ENCODE assay signal across 9 cellular contexts in genomic region chr6:37516920-37517405, GRCh38. TPM values are rescaled to one million over a fixed set of nuclear protein-coding genes. Genes with fewer than 3 reads are reported as not detected.
DNase-seq lines count a peak whose midpoint lies in the region; ATAC-seq and TF ChIP-seq lines count a peak whose summit lies in the region.
"Had no signal": no experiment of that assay in that cellular context is flagged by ENCODE, and none has a peak within 500 bp of the region (broad histone marks: within the 10 kb centered on the region; RNA-seq: fewer than 3 reads in every experiment).

No MANE protein-coding gene starts in this region.

- H3K4me3 ChIP-seq in CD4-positive, CD25-positive, alpha-beta regulatory T cell (ENCODE audit: low read depth, low read length): peak overlapping the region; percentile 85
- peak overlapping the region in 1 of 3 donors; percentile 1 for H3K4me3 ChIP-seq in liver (ENCODE audit: low read depth in 1 of 3, low read length in 3 of 3)

- CTCF ChIA-PET in activated CD4-positive, alpha-beta memory T cell treated with anti-CD3 and anti-CD28 coated beads for 36 hours (lab: Charles Lee): interaction anchor here (0.6 to 4.2 kb wide), 15 partner anchors 9 to 188 kb away, joined by 3 to 53 read pairs (median 5); partner anchors contain the start of gene CCDC167

- peak overlapping the region; percentile 99 to 100 (median 99) for H3K27ac Mint-ChIP-seq in CD4-positive, CD25-positive, alpha-beta regulatory T cell
- peak overlapping the region; percentile 95 for H3K27ac Mint-ChIP-seq in activated CD4-positive, alpha-beta memory T cell treated with anti-CD3 and anti-CD28 coated beads for 36 hours

- H3K4me1 Mint-ChIP-seq in CD4-positive, CD25-positive, alpha-beta regulatory T cell: peaks cover 11 to 91% (median 49%) of the 10 kb centered on the region in 4 donors
- H3K4me1 Mint-ChIP-seq in activated CD4-positive, alpha-beta memory T cell treated with anti-CD3 and anti-CD28 coated beads for 36 hours (ENCODE audit: low read depth): peaks cover 84% of the 10 kb centered on the region

- TF ChIP-seq CTCF in liver (IDR thresholded peaks at IDR 0.05; ENCODE audit: low read depth, low read length, missing input control): no peak

- ATAC-seq in CD4-positive, CD25-positive, alpha-beta regulatory T cell (ENCODE audit: low read depth in 2 of 2): peak in 1 of 2 donors; percentile 1
- peak; percentile 12 for ATAC-seq in HG03103 (IDR thresholded peaks at IDR 0.05; ENCODE audit: low read depth, unreplicated experiment)

- intact Hi-C loops in activated CD4-positive, alpha-beta memory T cell treated with anti-CD3 and anti-CD28 coated beads for 36 hours (cut with micrococcal nuclease): loop anchor here (1.0 to 5.0 kb wide), 8 partner anchors 9 to 275 kb away; partner anchors contain the start of genes CCDC167, TBC1D22B and TMEM217

- H3K36me3 ChIP-seq in CD4-positive, CD25-positive, alpha-beta regulatory T cell (ENCODE audit: control insufficient read depth, insufficient read depth, low read length): no peaks in the 10 kb centered on the region
- no peaks in the 10 kb centered on the region for H3K36me3 ChIP-seq in liver (ENCODE audit: control insufficient read depth in 4 of 4, insufficient read depth in 3 of 4, low read depth in 1 of 4, low read length in 3 of 4)

- H3K4me3 Mint-ChIP-seq in CD4-positive, CD25-positive, alpha-beta regulatory T cell: peak overlapping the region; percentile 93 to 95 (median 94)
- H3K4me3 Mint-ChIP-seq in activated CD4-positive, alpha-beta memory T cell treated with anti-CD3 and anti-CD28 coated beads for 36 hours: peak overlapping the region; percentile 78

- H3K9me3 ChIP-seq in CD4-positive, CD25-positive, alpha-beta regulatory T cell (ENCODE audit: control insufficient read depth in 2 of 2, low read length in 2 of 2): no peaks in the 10 kb centered on the region
- H3K9me3 ChIP-seq in liver (ENCODE audit: control insufficient read depth in 4 of 4, low read length in 3 of 4): no peaks in the 10 kb centered on the region

- H3K27ac ChIP-seq in CD4-positive, CD25-positive, alpha-beta regulatory T cell (ENCODE audit: insufficient read depth, low read length, poor library complexity, severe bottlenecking): peak overlapping the region; percentile 99
- H3K27ac ChIP-seq in liver (ENCODE audit: low read depth in 1 of 2, low read length in 2 of 2): peak overlapping the region; percentile 49 to 73

- H3K9me3 Mint-ChIP-seq in CD4-positive, CD25-positive, alpha-beta regulatory T cell: no peaks in the 10 kb centered on the region
- H3K9me3 Mint-ChIP-seq in activated CD4-positive, alpha-beta memory T cell treated with anti-CD3 and anti-CD28 coated beads for 36 hours: no peaks in the 10 kb centered on the region

- no peaks in the 10 kb centered on the region for H3K27me3 ChIP-seq in CD4-positive, CD25-positive, alpha-beta regulatory T cell (ENCODE audit: control insufficient read depth, insufficient read depth, low read length)
- no peaks in the 10 kb centered on the region for H3K27me3 ChIP-seq in liver (ENCODE audit: control insufficient read depth in 4 of 4, insufficient read depth in 4 of 4, low read length in 3 of 4)

- no peak overlapping the region for H3K9ac ChIP-seq in liver (ENCODE audit: low read depth in 1 of 2, low read length in 2 of 2)

- DNase-seq in CD4-positive, CD25-positive, alpha-beta regulatory T cell: no peak
- DNase-seq in activated CD4-positive, alpha-beta memory T cell treated with anti-CD3 and anti-CD28 coated beads for 36 hours: no peak
- no peak for DNase-seq in HuH-7 (ENCODE audit: low spot score)
- no peak for DNase-seq in HCEC 1CT
- no peak for DNase-seq in NCI-H1436 (lab: John Stamatoyannopoulos, UW)
- no peak for DNase-seq in T-helper 9 cell
- DNase-seq: PC-3 had no signal

- POLR2A ChIA-PET in activated CD4-positive, alpha-beta memory T cell treated with anti-CD3 and anti-CD28 coated beads for 36 hours (lab: Charles Lee): interaction anchor here (0.6 to 4.6 kb wide), 11 partner anchors 13 to 259 kb away, joined by 3 to 93 read pairs (median 4); partner anchors contain the start of genes CCDC167, CMTR1, TBC1D22B and TMEM217

- 27% methylated on average over 16 of the region's 16 CpGs for WGBS in liver

- peak in 1 of 2 donors; percentile 21 for TF ChIP-seq RAD21 in liver (IDR thresholded peaks at IDR 0.05)

- no peaks in the 10 kb centered on the region for H3K36me3 Mint-ChIP-seq in CD4-positive, CD25-positive, alpha-beta regulatory T cell
- H3K36me3 Mint-ChIP-seq in activated CD4-positive, alpha-beta memory T cell treated with anti-CD3 and anti-CD28 coated beads for 36 hours: no peaks in the 10 kb centered on the region

- peaks cover 6% of the 10 kb centered on the region for H3K27me3 Mint-ChIP-seq in CD4-positive, CD25-positive, alpha-beta regulatory T cell
- H3K27me3 Mint-ChIP-seq in activated CD4-positive, alpha-beta memory T cell treated with anti-CD3 and anti-CD28 coated beads for 36 hours: no peaks in the 10 kb centered on the region

- H3K4me1 ChIP-seq in CD4-positive, CD25-positive, alpha-beta regulatory T cell (ENCODE audit: control insufficient read depth, insufficient read depth, low read length, poor library complexity, severe bottlenecking): peaks cover 88% of the 10 kb centered on the region
- peaks cover 7 to 32% (median 23%) of the 10 kb centered on the region in 4 donors for H3K4me1 ChIP-seq in liver (ENCODE audit: control insufficient read depth in 4 of 4, insufficient read depth in 4 of 4, low read length in 3 of 4)

TF ChIP-seq in liver, 16 proteins besides CTCF, POLR2A, EP300 and RAD21:
- TF ChIP-seq NR2F2 (IDR thresholded peaks at IDR 0.05) (no peak), FOXA2 (IDR thresholded peaks at IDR 0.05) (peak; percentile 35), FOXA1 (IDR thresholded peaks at IDR 0.05) (no peak), RXRA (IDR thresholded peaks at IDR 0.05) (peak; percentile 47 to 63), HNF4G (IDR thresholded peaks at IDR 0.05) (peak; percentile 40), GABPA (IDR thresholded peaks at IDR 0.05 in 1 of 2, conservative IDR thresholded peaks at IDR 0.05 in 1 of 2) (no peak), TAF1 (conservative IDR thresholded peaks at IDR 0.05) (no peak), SP1 (IDR thresholded peaks at IDR 0.05) (peak; percentile 67), HNF4A (conservative IDR thresholded peaks at IDR 0.05) (peak in 1 of 2 donors; percentile 78), YY1 (IDR thresholded peaks at IDR 0.05) (peak; percentile 40), EGR1 (IDR thresholded peaks at IDR 0.05; ENCODE audit: low read depth in 2 of 2) (no peak), JUND (IDR thresholded peaks at IDR 0.05) (peak in 1 of 2 donors; percentile 33)
- TF ChIP-seq, protein P1, sequence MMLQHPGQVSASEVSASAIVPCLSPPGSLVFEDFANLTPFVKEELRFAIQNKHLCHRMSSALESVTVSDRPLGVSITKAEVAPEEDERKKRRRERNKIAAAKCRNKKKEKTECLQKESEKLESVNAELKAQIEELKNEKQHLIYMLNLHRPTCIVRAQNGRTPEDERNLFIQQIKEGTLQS (IDR thresholded peaks at IDR 0.05): no peak
- TF ChIP-seq, protein P2, sequence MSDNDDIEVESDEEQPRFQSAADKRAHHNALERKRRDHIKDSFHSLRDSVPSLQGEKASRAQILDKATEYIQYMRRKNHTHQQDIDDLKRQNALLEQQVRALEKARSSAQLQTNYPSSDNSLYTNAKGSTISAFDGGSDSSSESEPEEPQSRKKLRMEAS (IDR thresholded peaks at IDR 0.05): no peak
- TF ChIP-seq, protein P3, sequence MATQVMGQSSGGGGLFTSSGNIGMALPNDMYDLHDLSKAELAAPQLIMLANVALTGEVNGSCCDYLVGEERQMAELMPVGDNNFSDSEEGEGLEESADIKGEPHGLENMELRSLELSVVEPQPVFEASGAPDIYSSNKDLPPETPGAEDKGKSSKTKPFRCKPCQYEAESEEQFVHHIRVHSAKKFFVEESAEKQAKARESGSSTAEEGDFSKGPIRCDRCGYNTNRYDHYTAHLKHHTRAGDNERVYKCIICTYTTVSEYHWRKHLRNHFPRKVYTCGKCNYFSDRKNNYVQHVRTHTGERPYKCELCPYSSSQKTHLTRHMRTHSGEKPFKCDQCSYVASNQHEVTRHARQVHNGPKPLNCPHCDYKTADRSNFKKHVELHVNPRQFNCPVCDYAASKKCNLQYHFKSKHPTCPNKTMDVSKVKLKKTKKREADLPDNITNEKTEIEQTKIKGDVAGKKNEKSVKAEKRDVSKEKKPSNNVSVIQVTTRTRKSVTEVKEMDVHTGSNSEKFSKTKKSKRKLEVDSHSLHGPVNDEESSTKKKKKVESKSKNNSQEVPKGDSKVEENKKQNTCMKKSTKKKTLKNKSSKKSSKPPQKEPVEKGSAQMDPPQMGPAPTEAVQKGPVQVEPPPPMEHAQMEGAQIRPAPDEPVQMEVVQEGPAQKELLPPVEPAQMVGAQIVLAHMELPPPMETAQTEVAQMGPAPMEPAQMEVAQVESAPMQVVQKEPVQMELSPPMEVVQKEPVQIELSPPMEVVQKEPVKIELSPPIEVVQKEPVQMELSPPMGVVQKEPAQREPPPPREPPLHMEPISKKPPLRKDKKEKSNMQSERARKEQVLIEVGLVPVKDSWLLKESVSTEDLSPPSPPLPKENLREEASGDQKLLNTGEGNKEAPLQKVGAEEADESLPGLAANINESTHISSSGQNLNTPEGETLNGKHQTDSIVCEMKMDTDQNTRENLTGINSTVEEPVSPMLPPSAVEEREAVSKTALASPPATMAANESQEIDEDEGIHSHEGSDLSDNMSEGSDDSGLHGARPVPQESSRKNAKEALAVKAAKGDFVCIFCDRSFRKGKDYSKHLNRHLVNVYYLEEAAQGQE (IDR thresholded peaks at IDR 0.05): no peak
- TF ChIP-seq, protein P4, sequence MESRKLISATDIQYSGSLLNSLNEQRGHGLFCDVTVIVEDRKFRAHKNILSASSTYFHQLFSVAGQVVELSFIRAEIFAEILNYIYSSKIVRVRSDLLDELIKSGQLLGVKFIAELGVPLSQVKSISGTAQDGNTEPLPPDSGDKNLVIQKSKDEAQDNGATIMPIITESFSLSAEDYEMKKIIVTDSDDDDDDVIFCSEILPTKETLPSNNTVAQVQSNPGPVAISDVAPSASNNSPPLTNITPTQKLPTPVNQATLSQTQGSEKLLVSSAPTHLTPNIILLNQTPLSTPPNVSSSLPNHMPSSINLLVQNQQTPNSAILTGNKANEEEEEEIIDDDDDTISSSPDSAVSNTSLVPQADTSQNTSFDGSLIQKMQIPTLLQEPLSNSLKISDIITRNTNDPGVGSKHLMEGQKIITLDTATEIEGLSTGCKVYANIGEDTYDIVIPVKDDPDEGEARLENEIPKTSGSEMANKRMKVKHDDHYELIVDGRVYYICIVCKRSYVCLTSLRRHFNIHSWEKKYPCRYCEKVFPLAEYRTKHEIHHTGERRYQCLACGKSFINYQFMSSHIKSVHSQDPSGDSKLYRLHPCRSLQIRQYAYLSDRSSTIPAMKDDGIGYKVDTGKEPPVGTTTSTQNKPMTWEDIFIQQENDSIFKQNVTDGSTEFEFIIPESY (IDR thresholded peaks at IDR 0.05): no peak
TF ChIP-seq in liver: peak in this region for 7.

RNA-seq across cellular contexts. Expression of gene CCDC167, which starts 17.3 kb away (rescaled TPM):
- total RNA-seq in CD4-positive, CD25-positive, alpha-beta regulatory T cell: 43.6 TPM
- 100 to 1,000 TPM; 172 to 274 (median 229) TPM for polyA plus RNA-seq in CD4-positive, CD25-positive, alpha-beta regulatory T cell
- total RNA-seq in activated CD4-positive, alpha-beta memory T cell treated with anti-CD3 and anti-CD28 coated beads for 36 hours: 10 to 100 TPM; 60.4 to 65.2 TPM
- total RNA-seq in liver: 10 to 100 TPM; 14.1 to 41.0 TPM
- 10 to 100 TPM; 44.3 to 54.8 TPM for polyA plus RNA-seq in liver
